Comparison of ENCODE assay signal across 11 cellular contexts in the genomic region with DNA sequence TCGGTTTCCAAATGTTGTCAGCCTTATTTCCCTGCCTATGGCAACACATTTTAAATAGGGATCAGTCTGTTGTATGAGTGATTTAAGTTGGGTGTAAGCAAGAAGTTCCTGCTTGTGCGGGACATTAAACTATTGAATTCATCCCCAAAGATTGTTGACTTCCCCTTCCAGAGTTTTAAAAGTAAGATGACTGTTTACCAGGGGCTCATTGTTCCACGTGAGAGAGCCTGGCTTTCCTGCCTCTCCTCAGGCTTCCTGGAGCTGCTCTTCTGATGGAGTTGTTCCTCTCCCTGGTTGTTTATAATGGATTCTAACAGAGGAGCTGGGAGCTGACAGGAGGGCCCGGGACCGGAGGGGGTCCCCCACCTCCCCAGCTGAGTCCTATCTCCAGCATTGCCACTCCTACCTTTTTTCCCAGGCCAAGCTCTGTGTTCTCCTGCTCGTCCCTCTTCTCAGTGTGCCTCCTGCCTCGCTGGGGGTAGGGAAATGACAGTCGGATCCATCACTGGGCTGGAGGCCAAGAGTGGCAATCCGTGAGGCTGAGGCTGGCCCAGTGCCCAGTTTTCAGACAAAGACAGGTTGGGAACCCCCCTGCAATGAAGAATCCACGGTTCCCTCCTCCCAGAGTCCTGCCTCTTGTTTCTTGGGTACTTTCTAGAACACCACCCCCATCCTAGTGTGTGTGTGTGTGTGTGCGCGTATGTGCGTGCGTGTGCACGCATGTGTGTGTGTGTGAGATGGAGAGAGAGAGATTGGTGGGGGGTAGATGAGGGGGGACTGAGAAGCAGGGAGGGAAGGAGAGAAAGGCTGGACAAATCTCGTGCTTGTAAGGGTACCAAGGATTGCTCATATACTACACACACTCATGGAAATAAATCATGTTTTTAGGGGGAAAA.
A peak's percentile ranks its signal among the peaks of the same experiment; 100 is the strongest.
DNase-seq lines count a peak whose midpoint lies in the region; ATAC-seq, FAIRE-seq and TF ChIP-seq lines count a peak whose summit lies in the region.
"Had no signal": no experiment of that assay in that cellular context is flagged by ENCODE, and none has a peak within 500 bp of the region (broad histone marks: within the 10 kb centered on the region; RNA-seq: fewer than 3 reads in every experiment).

No MANE protein-coding gene starts in this region.

- H3K9me3 ChIP-seq in K562 (replicated peaks; ENCODE audit: control insufficient read depth, insufficient read depth, low read depth, low read length) = no peaks in the 10 kb centered on the region
- H3K9me3 ChIP-seq: transverse colon had no signal

- no peak for TF ChIP-seq POLR2A in K562 (conservative IDR thresholded peaks at IDR 0.05)

- no peaks in the 10 kb centered on the region for H3K27me3 Mint-ChIP-seq in nephron (ENCODE audit: low read depth)

- peak overlapping the region; percentile 58 to 77 (median 65) for H3K27ac Mint-ChIP-seq in nephron

- H3K27ac ChIP-seq in K562 (ENCODE audit: extremely low read depth, low read depth, low read length) (no peak overlapping the region), coronary artery (no peak overlapping the region)
- H3K27ac ChIP-seq: parathyroid adenoma, transverse colon had no signal

- DNase-seq in G401 (ENCODE audit: low spot score) = peak; percentile 62
- peak; percentile 58 for DNase-seq in NCI-H2171 (lab: John Stamatoyannopoulos, UW)
- no peak for DNase-seq in K562 (ENCODE audit: extremely low read depth in 1 of 4, low spot score in 3 of 4)
- no peak for DNase-seq in hippocampal formation (lab: John Stamatoyannopoulos, UW)
- DNase-seq in activated naive CD4-positive, alpha-beta T cell (lab: John Stamatoyannopoulos, UW) = no peak
- DNase-seq in coronary artery (ENCODE audit: low spot score) = no peak
- DNase-seq: activated CD4-positive, alpha-beta T cell treated with anti-CD3 and anti-CD28 coated beads, Interleukin-2, amount 50 U/mL, for 48 hours; transverse colon had no signal

- in situ Hi-C loops in G401 (cut with HindIII; ENCODE audit: low sequenced_read_pairs) = no loop called here
- in situ Hi-C loops in K562 (cut with MboI) = loop anchor here (25.0 kb wide), 2 partner anchors 700 to 1000 kb away; no protein-coding TSS in a partner anchor

- WGBS in K562 (ENCODE audit: insufficient coverage, low coverage, missing lambda C conversion rate) = 33% methylated on average over 7 of the region's 16 CpGs

- TF ChIP-seq CTCF in K562 (IDR thresholded peaks at IDR 0.05 in 2 of 3, conservative IDR thresholded peaks at IDR 0.05 in 1 of 3; ENCODE audit: insufficient read depth in 2 of 3, low read depth in 1 of 3, low read length in 3 of 3) (no peak), nephron (IDR thresholded peaks at IDR 0.05; ENCODE audit: unreplicated experiment in 3 of 3) (no peak), coronary artery (IDR thresholded peaks at IDR 0.05) (no peak)

- TF ChIP-seq EP300 in K562 (IDR thresholded peaks at IDR 0.05; ENCODE audit: low read length) = no peak

- H3K4me3 ChIP-seq in K562 (no peak overlapping the region), coronary artery (no peak overlapping the region)
- H3K4me3 ChIP-seq: transverse colon had no signal

- H4K20me1 ChIP-seq in K562 (replicated peaks; ENCODE audit: control insufficient read depth, insufficient read depth, low read length) = no peaks in the 10 kb centered on the region

- no TSS peak for BruUV-seq in K562 (replicated peaks; lab: Mats Ljungman, UMichigan)

- H3K4me2 ChIP-seq in K562 (ENCODE audit: insufficient read depth, low read length) = no peak overlapping the region

- CTCF ChIA-PET in K562 (lab: Yijun Ruan, JAX; ENCODE audit: low intra/inter-chr PET ratio) = no interaction called here

- ATAC-seq in K562 = no peak
- no peak for ATAC-seq in GM18907 (IDR thresholded peaks at IDR 0.05; ENCODE audit: unreplicated experiment)

- peaks cover 35% of the 10 kb centered on the region for H3K4me1 Mint-ChIP-seq in nephron

- POLR2A ChIA-PET in K562 (lab: Yijun Ruan, JAX) = no interaction called here

- no peak overlapping the region for H3K4me3 Mint-ChIP-seq in nephron

- FAIRE-seq in K562 (lab: Jason Lieb, UNC) = no peak

- no peak overlapping the region for H2AFZ ChIP-seq in K562 (ENCODE audit: low read depth, low read length)
- H2AFZ ChIP-seq: parathyroid adenoma had no signal

- peaks cover 0 to 19% of the 10 kb centered on the region in 2 experiments; a peak in 4 of 5 replicates for H3K4me1 ChIP-seq in K562 (replicated peaks in 1 of 2; ENCODE audit: control insufficient read depth in 2 of 2, insufficient read depth in 2 of 2, low read length in 2 of 2)
- H3K4me1 ChIP-seq: parathyroid adenoma had no signal

- H3K9me3 Mint-ChIP-seq in nephron = no peaks in the 10 kb centered on the region

- no peaks in the 10 kb centered on the region for H3K36me3 ChIP-seq in K562 (ENCODE audit: control insufficient read depth, insufficient read depth, low read length)
- H3K36me3 ChIP-seq: transverse colon had no signal

- H3K36me3 Mint-ChIP-seq in nephron (ENCODE audit: low read depth) = no peaks in the 10 kb centered on the region

- peak overlapping the region in 1 of 2 experiments; percentile 26; a peak in 1 of 4 replicates for H3K9ac ChIP-seq in K562 (ENCODE audit: insufficient read depth in 1 of 2, low read depth in 2 of 2, low read length in 2 of 2)
- H3K9ac ChIP-seq: parathyroid adenoma had no signal

- H3K9me1 ChIP-seq in K562 (ENCODE audit: control insufficient read depth, insufficient read depth, low read length) = no peaks in the 10 kb centered on the region

- H3K27me3 ChIP-seq in K562 (ENCODE audit: control insufficient read depth in 2 of 2, insufficient read depth in 2 of 2, low read length in 2 of 2) = no peaks in the 10 kb centered on the region
- H3K27me3 ChIP-seq: transverse colon had no signal

- no peak for TF ChIP-seq RAD21 in K562 (CRISPR knock-in tag; conservative IDR thresholded peaks at IDR 0.05 in 1 of 2, IDR thresholded peaks at IDR 0.05 in 1 of 2)

- intact Hi-C loops in K562 (cut with micrococcal nuclease) = no loop called here

- no peaks in the 10 kb centered on the region for H3K79me2 ChIP-seq in K562 (ENCODE audit: control insufficient read depth, insufficient read depth, low read length)
- H3K79me2 ChIP-seq: parathyroid adenoma had no signal

TF ChIP-seq in K562, 482 proteins besides CTCF, POLR2A, EP300 and RAD21:
- TF ChIP-seq NFIC (IDR thresholded peaks at IDR 0.05) (peak; percentile 69), HMGN3 (IDR thresholded peaks at IDR 0.05; ENCODE audit: borderline replicate concordance, extremely low read depth, insufficient read length, low read depth, low read length) (no peak)

Comparison
In these comparisons a context has a peak if more than half of its experiments do, and no peak if none do; other contexts are left out.
1. DNase-seq: peak in G401 (single experiment) and NCI-H2171 (single experiment); none in K562 (0 of 4), hippocampal formation (0 of 2), activated naive CD4-positive, alpha-beta T cell (0 of 4) and coronary artery (single experiment).